In genomic region chr7:114822844-114823243, GRCh38 we compare ENCODE assay signal across 30 cellular contexts.
"Had no signal": no experiment of that assay in that cellular context is flagged by ENCODE, and none has a peak within 500 bp of the region (broad histone marks: within the 10 kb centered on the region; RNA-seq: fewer than 3 reads in every experiment).

No MANE protein-coding gene starts in this region.

- H2AFZ ChIP-seq: PC-9 had no signal

- H3K27me3 Mint-ChIP-seq: activated CD4-positive, alpha-beta T cell treated with anti-CD3 and anti-CD28 coated beads, Interleukin-2, amount 10 ng/mL, durations not matched to agents 7 days and 5 days had no signal

- ATAC-seq: activated CD8-positive, alpha-beta T cell treated with anti-CD3 and anti-CD28 coated beads, Interleukin-2, amount 10 ng/mL, durations not matched to agents 7 days and 5 days; activated naive CD4-positive, alpha-beta T cell treated with anti-CD3 and anti-CD28 coated beads, Interleukin-2, amount 50 U/mL, for 72 hours; activated T-cell treated with anti-CD3 and anti-CD28 coated beads, Interleukin-2, amount 50 U/mL, for 4 hours; body of pancreas had no signal

- DNase-seq: activated CD4-positive, alpha-beta T cell treated with anti-CD3 and anti-CD28 coated beads, Interleukin-2, amount 10 ng/mL, durations not matched to agents 7 days and 5 days; activated CD4-positive, alpha-beta T cell treated with anti-CD3 and anti-CD28 coated beads, Interleukin-2, amount 50 U/mL, for 48 hours; activated CD8-positive, alpha-beta T cell treated with anti-CD3 and anti-CD28 coated beads, Interleukin-2, amount 10 ng/mL, durations not matched to agents 7 days and 5 days; activated gamma-delta T cell treated with Interleukin-2 at 50 U/mL for 16 hours; activated naive CD4-positive, alpha-beta T cell treated with anti-CD3 and anti-CD28 coated beads for 36 hours; activated T-cell treated with anti-CD3 and anti-CD28 coated beads, Interleukin-2, amount 50 U/mL, for 4 hours; adrenal gland; body of pancreas; Karpas-422; NCI-H1048; NCI-H1105 treated with DMSO at 0.1 percent for 48 hours; NCI-H1436; NCI-H1694; NCI-H1930; NCI-H2081 treated with DMSO at 0.1 percent for 48 hours; NCI-H345; NCI-H524 treated with DMSO at 0.1 percent for 48 hours; PC-9; Right ventricle myocardium superior; SW 1271; T-helper 1 cell; T-helper 2 cell; T1000 had no signal

- H3K27ac Mint-ChIP-seq: activated CD4-positive, alpha-beta T cell treated with anti-CD3 and anti-CD28 coated beads, Interleukin-2, amount 10 ng/mL, durations not matched to agents 7 days and 5 days; activated CD8-positive, alpha-beta T cell treated with anti-CD3 and anti-CD28 coated beads, Interleukin-2, amount 10 ng/mL, durations not matched to agents 7 days and 5 days; activated naive CD4-positive, alpha-beta T cell treated with anti-CD3 and anti-CD28 coated beads for 36 hours; activated naive CD4-positive, alpha-beta T cell treated with anti-CD3 and anti-CD28 coated beads, Interleukin-2, amount 50 U/mL, for 72 hours; activated T-helper 1 cell treated with anti-CD3 and anti-CD28 coated beads, Interleukin-12 subunit alpha, Interleukin-12 subunit beta, Interleukin-2, Interleukin-4 antibody, amounts not matched to agents 30 ng/mL and 10 ng/mL and 1 ng/mL, durations not matched to agents 14 hours and 24 hours and 36 hours had no signal

- H3K4me3 ChIP-seq: adrenal gland, body of pancreas, breast epithelium, MG63, PC-9 had no signal

- H3K27ac ChIP-seq: adrenal gland, body of pancreas, breast epithelium, PC-9 had no signal

- H3K9me3 ChIP-seq: adrenal gland, body of pancreas, MG63 had no signal

- H3K4me2 ChIP-seq: PC-9 had no signal

- H3K4me3 Mint-ChIP-seq: activated CD4-positive, alpha-beta T cell treated with anti-CD3 and anti-CD28 coated beads, Interleukin-2, amount 10 ng/mL, durations not matched to agents 7 days and 5 days; activated CD8-positive, alpha-beta T cell treated with anti-CD3 and anti-CD28 coated beads, Interleukin-2, amount 10 ng/mL, durations not matched to agents 7 days and 5 days; activated naive CD4-positive, alpha-beta T cell treated with anti-CD3 and anti-CD28 coated beads for 36 hours; activated T-cell treated with anti-CD3 and anti-CD28 coated beads, Interleukin-2, amount 50 U/mL, for 4 hours; activated T-helper 1 cell treated with anti-CD3 and anti-CD28 coated beads, Interleukin-12 subunit alpha, Interleukin-12 subunit beta, Interleukin-2, Interleukin-4 antibody, amounts not matched to agents 30 ng/mL and 10 ng/mL and 1 ng/mL, durations not matched to agents 14 hours and 24 hours and 36 hours had no signal

- H3K27me3 ChIP-seq: adrenal gland, body of pancreas, breast epithelium, MG63 had no signal

- FAIRE-seq: astrocyte, RCC 7860, TTC549 had no signal

- H3K36me3 ChIP-seq: adrenal gland, breast epithelium, MG63 had no signal

- H3K4me1 ChIP-seq: adrenal gland, body of pancreas, breast epithelium had no signal
